16 cellular contexts compared by ENCODE assay signal in genomic region chr3:53250453-53250852, GRCh38. TPM values are rescaled to one million over a fixed set of nuclear protein-coding genes. Genes with fewer than 3 reads are reported as not detected.
A peak's percentile ranks its signal among the peaks of the same experiment; 100 is the strongest.
DNase-seq lines count a peak whose midpoint lies in the region; ATAC-seq and TF ChIP-seq lines count a peak whose summit lies in the region.
"Had no signal": no experiment of that assay in that cellular context is flagged by ENCODE, and none has a peak within 500 bp of the region (broad histone marks: within the 10 kb centered on the region; RNA-seq: fewer than 3 reads in every experiment).

No MANE protein-coding gene starts in this region.

- peaks cover 78% of the 10 kb centered on the region for H4K20me1 ChIP-seq in Loucy (ENCODE audit: insufficient read depth, low read length, poor library complexity, severe bottlenecking)

- H3K9me3 ChIP-seq in Loucy (ENCODE audit: insufficient read depth, low read depth, low read length), result no peaks in the 10 kb centered on the region
- H3K9me3 ChIP-seq: suprapubic skin had no signal

- peak overlapping the region; percentile 52 for H3K27ac Mint-ChIP-seq in activated naive CD4-positive, alpha-beta T cell treated with anti-CD3 and anti-CD28 coated beads, Interleukin-2, amount 10 ng/mL, durations not matched to agents 7 days and 5 days
- H3K27ac Mint-ChIP-seq in activated naive CD4-positive, alpha-beta T cell treated with anti-CD3 and anti-CD28 coated beads for 36 hours, result no peak overlapping the region
- H3K27ac Mint-ChIP-seq in dendritic cell treated with granulocyte-macrophage colony-stimulating factor and Interleukin-4, amounts not matched to agents 40 ng/mL and 50 ng/mL, for 4 days, result peak overlapping the region; percentile 90
- H3K27ac Mint-ChIP-seq in stimulated activated naive B cell treated with anti-CD40 and anti-IgM and Interleukin-4, amounts not matched to agents 10 μg/mL and 1 μg/mL and 100 μg/mL, for 72 hours, result peak overlapping the region; percentile 77
- H3K27ac Mint-ChIP-seq: activated CD4-positive, alpha-beta T cell treated with anti-CD3 and anti-CD28 coated beads for 36 hours; T-helper 17 cell had no signal

- no peaks in the 10 kb centered on the region for H3K27me3 Mint-ChIP-seq in activated naive CD4-positive, alpha-beta T cell treated with anti-CD3 and anti-CD28 coated beads, Interleukin-2, amount 10 ng/mL, durations not matched to agents 7 days and 5 days
- H3K27me3 Mint-ChIP-seq in activated naive CD4-positive, alpha-beta T cell treated with anti-CD3 and anti-CD28 coated beads for 36 hours (ENCODE audit: low read depth), result no peaks in the 10 kb centered on the region
- H3K27me3 Mint-ChIP-seq in dendritic cell treated with granulocyte-macrophage colony-stimulating factor and Interleukin-4, amounts not matched to agents 40 ng/mL and 50 ng/mL, for 4 days, result no peaks in the 10 kb centered on the region
- no peaks in the 10 kb centered on the region for H3K27me3 Mint-ChIP-seq in stimulated activated naive B cell treated with anti-CD40 and anti-IgM and Interleukin-4, amounts not matched to agents 10 μg/mL and 1 μg/mL and 100 μg/mL, for 72 hours
- H3K27me3 Mint-ChIP-seq: activated CD4-positive, alpha-beta T cell treated with anti-CD3 and anti-CD28 coated beads for 36 hours; T-helper 17 cell had no signal

- no peak for ATAC-seq in stimulated activated naive B cell treated with anti-CD40 and anti-IgM and Interleukin-4, amounts not matched to agents 10 μg/mL and 1 μg/mL and 100 μg/mL, for 72 hours (replicated peaks)
- ATAC-seq in GM18502 (IDR thresholded peaks at IDR 0.05; ENCODE audit: poor library complexity, unreplicated experiment) (no peak), GM19452 (IDR thresholded peaks at IDR 0.05; ENCODE audit: unreplicated experiment) (no peak)
- ATAC-seq: activated CD4-positive, alpha-beta T cell treated with anti-CD3 and anti-CD28 coated beads for 36 hours; T-helper 17 cell had no signal

- no peaks in the 10 kb centered on the region for H3K9me2 ChIP-seq in Loucy (replicated peaks; ENCODE audit: low read depth, low read length)

- H3F3A ChIP-seq in Loucy (ENCODE audit: low read depth), result no peaks in the 10 kb centered on the region

- no peak for TF ChIP-seq CTCF in Loucy (conservative IDR thresholded peaks at IDR 0.05; ENCODE audit: low read length)

- peaks cover 100% of the 10 kb centered on the region for H3K79me2 ChIP-seq in Loucy (ENCODE audit: insufficient read depth, low read length)

- H3K36me3 ChIP-seq in Loucy (ENCODE audit: insufficient read depth, low read length), result peaks cover 5% of the 10 kb centered on the region; the same call in 1 of the 2 replicates
- H3K36me3 ChIP-seq: suprapubic skin had no signal

- no peaks in the 10 kb centered on the region for H3K27me3 ChIP-seq in Loucy (ENCODE audit: insufficient read depth, low read length, poor library complexity, severe bottlenecking)
- H3K27me3 ChIP-seq: suprapubic skin had no signal

- no peak overlapping the region for H3K9ac ChIP-seq in Loucy (ENCODE audit: low read depth, low read length, poor library complexity, severe bottlenecking)

- intact Hi-C loops in activated naive CD4-positive, alpha-beta T cell treated with anti-CD3 and anti-CD28 coated beads for 36 hours (cut with micrococcal nuclease), result no loop called here
- intact Hi-C loops in dendritic cell treated with granulocyte-macrophage colony-stimulating factor and Interleukin-4, amounts not matched to agents 40 ng/mL and 50 ng/mL, for 4 days (cut with micrococcal nuclease), result loop anchor here (5.0 kb wide), 1 partner anchor 33 kb away; no protein-coding TSS in a partner anchor

- CTCF ChIA-PET in activated naive CD4-positive, alpha-beta T cell treated with anti-CD3 and anti-CD28 coated beads, Interleukin-2, amount 10 ng/mL, durations not matched to agents 7 days and 5 days (lab: Charles Lee), result interaction anchor here (2.9 kb wide), 1 partner anchor 30 kb away, joined by 10 read pairs; no protein-coding TSS in a partner anchor
- CTCF ChIA-PET in activated naive CD4-positive, alpha-beta T cell treated with anti-CD3 and anti-CD28 coated beads for 36 hours (lab: Charles Lee), result no interaction called here

- H3K4me1 ChIP-seq in Loucy (ENCODE audit: insufficient read depth, low read length, poor library complexity, severe bottlenecking), result peaks cover 52% of the 10 kb centered on the region

- H3K4me1 Mint-ChIP-seq in activated naive CD4-positive, alpha-beta T cell treated with anti-CD3 and anti-CD28 coated beads, Interleukin-2, amount 10 ng/mL, durations not matched to agents 7 days and 5 days, result peaks cover 73% of the 10 kb centered on the region
- H3K4me1 Mint-ChIP-seq in activated naive CD4-positive, alpha-beta T cell treated with anti-CD3 and anti-CD28 coated beads for 36 hours (ENCODE audit: low read depth), result peaks cover 64% of the 10 kb centered on the region
- H3K4me1 Mint-ChIP-seq in dendritic cell treated with granulocyte-macrophage colony-stimulating factor and Interleukin-4, amounts not matched to agents 40 ng/mL and 50 ng/mL, for 4 days (ENCODE audit: low read depth), result peaks cover 85% of the 10 kb centered on the region
- H3K4me1 Mint-ChIP-seq in stimulated activated naive B cell treated with anti-CD40 and anti-IgM and Interleukin-4, amounts not matched to agents 10 μg/mL and 1 μg/mL and 100 μg/mL, for 72 hours, result peaks cover 37 to 66% of the 10 kb centered on the region in 2 donors

- peak overlapping the region; percentile 92 for H3K4me3 ChIP-seq in Loucy (ENCODE audit: low read length, poor library complexity, severe bottlenecking)
- H3K4me3 ChIP-seq: suprapubic skin had no signal

- H3K4me3 Mint-ChIP-seq in activated naive CD4-positive, alpha-beta T cell treated with anti-CD3 and anti-CD28 coated beads, Interleukin-2, amount 10 ng/mL, durations not matched to agents 7 days and 5 days, result no peak overlapping the region
- no peak overlapping the region for H3K4me3 Mint-ChIP-seq in activated naive CD4-positive, alpha-beta T cell treated with anti-CD3 and anti-CD28 coated beads for 36 hours
- peak overlapping the region; percentile 69 for H3K4me3 Mint-ChIP-seq in dendritic cell treated with granulocyte-macrophage colony-stimulating factor and Interleukin-4, amounts not matched to agents 40 ng/mL and 50 ng/mL, for 4 days
- no peak overlapping the region for H3K4me3 Mint-ChIP-seq in stimulated activated naive B cell treated with anti-CD40 and anti-IgM and Interleukin-4, amounts not matched to agents 10 μg/mL and 1 μg/mL and 100 μg/mL, for 72 hours
- H3K4me3 Mint-ChIP-seq: activated CD4-positive, alpha-beta T cell treated with anti-CD3 and anti-CD28 coated beads for 36 hours; T-helper 17 cell had no signal

- DNase-seq in activated naive CD4-positive, alpha-beta T cell treated with anti-CD3 and anti-CD28 coated beads, Interleukin-2, amount 10 ng/mL, durations not matched to agents 7 days and 5 days, result no peak
- DNase-seq in activated naive CD4-positive, alpha-beta T cell treated with anti-CD3 and anti-CD28 coated beads for 36 hours, result no peak
- no peak for DNase-seq in stimulated activated naive B cell treated with anti-CD40 and anti-IgM and Interleukin-4, amounts not matched to agents 10 μg/mL and 1 μg/mL and 100 μg/mL, for 72 hours
- no peak for DNase-seq in NCI-H526 (lab: John Stamatoyannopoulos, UW)
- DNase-seq: activated CD4-positive, alpha-beta T cell treated with anti-CD3 and anti-CD28 coated beads for 36 hours; activated T-cell treated with anti-CD3 and anti-CD28 coated beads, Interleukin-2, amount 50 U/mL, for 1 hour; MM.1S; NCI-H69; posterior cingulate gyrus; RPMI8226; T-helper 17 cell had no signal

- no peaks in the 10 kb centered on the region for H3K9me3 Mint-ChIP-seq in activated naive CD4-positive, alpha-beta T cell treated with anti-CD3 and anti-CD28 coated beads, Interleukin-2, amount 10 ng/mL, durations not matched to agents 7 days and 5 days
- no peaks in the 10 kb centered on the region for H3K9me3 Mint-ChIP-seq in activated naive CD4-positive, alpha-beta T cell treated with anti-CD3 and anti-CD28 coated beads for 36 hours
- no peaks in the 10 kb centered on the region for H3K9me3 Mint-ChIP-seq in dendritic cell treated with granulocyte-macrophage colony-stimulating factor and Interleukin-4, amounts not matched to agents 40 ng/mL and 50 ng/mL, for 4 days
- H3K9me3 Mint-ChIP-seq in stimulated activated naive B cell treated with anti-CD40 and anti-IgM and Interleukin-4, amounts not matched to agents 10 μg/mL and 1 μg/mL and 100 μg/mL, for 72 hours, result no peaks in the 10 kb centered on the region

- peak overlapping the region; percentile 99 for H3K4me2 ChIP-seq in Loucy (ENCODE audit: low read depth, low read length, poor library complexity, severe bottlenecking)

- peaks cover 24% of the 10 kb centered on the region for H3K36me3 Mint-ChIP-seq in activated naive CD4-positive, alpha-beta T cell treated with anti-CD3 and anti-CD28 coated beads, Interleukin-2, amount 10 ng/mL, durations not matched to agents 7 days and 5 days
- peaks cover 25% of the 10 kb centered on the region for H3K36me3 Mint-ChIP-seq in activated naive CD4-positive, alpha-beta T cell treated with anti-CD3 and anti-CD28 coated beads for 36 hours (ENCODE audit: low read depth)
- peaks cover 74% of the 10 kb centered on the region for H3K36me3 Mint-ChIP-seq in dendritic cell treated with granulocyte-macrophage colony-stimulating factor and Interleukin-4, amounts not matched to agents 40 ng/mL and 50 ng/mL, for 4 days (ENCODE audit: low read depth)
- peaks cover 23 to 46% of the 10 kb centered on the region in 2 donors for H3K36me3 Mint-ChIP-seq in stimulated activated naive B cell treated with anti-CD40 and anti-IgM and Interleukin-4, amounts not matched to agents 10 μg/mL and 1 μg/mL and 100 μg/mL, for 72 hours

- no peak overlapping the region for H2AFZ ChIP-seq in Loucy (ENCODE audit: low read length)

RNA-seq across cellular contexts. Expression of gene TKT, which starts 5.4 kb away (rescaled TPM):
- total RNA-seq in activated naive CD4-positive, alpha-beta T cell treated with anti-CD3 and anti-CD28 coated beads for 36 hours, result 100 to 1,000 TPM; 316 to 322 TPM
